Comparison of ENCODE assay signal across 8 cellular contexts in genomic region chr17:62478976-62479894, GRCh38. TPM values are rescaled to one million over a fixed set of nuclear protein-coding genes. Genes with fewer than 3 reads are reported as not detected.
DNase-seq lines count a peak whose midpoint lies in the region; ATAC-seq and TF ChIP-seq lines count a peak whose summit lies in the region.
"Not testable (repeated sequence)": the region's sequence is repeated elsewhere in the genome, so short reads cannot be mapped to it uniquely, and the experiment has no call there.

No MANE protein-coding gene starts in this region.

- not testable (repeated sequence) for H3K27me3 Mint-ChIP-seq in osteocyte (ENCODE audit: unreplicated experiment)

- peak; percentile 37 for ATAC-seq in HG02588 (IDR thresholded peaks at IDR 0.05; ENCODE audit: unreplicated experiment)

- intact Hi-C loops in tibial artery (cut with DNase I; ENCODE audit: low total_unique reads): not testable (repeated sequence)

- not testable (repeated sequence) for H3K9me3 ChIP-seq in hepatocyte (ENCODE audit: low read depth); tibial artery

- H3K27ac ChIP-seq in hepatocyte: peak overlapping the region; percentile 98
- H3K27ac ChIP-seq in tibial artery: peak overlapping the region; percentile 96 to 97

- H3K9me2 ChIP-seq in hepatocyte (replicated peaks; ENCODE audit: insufficient read depth): not testable (repeated sequence)

- H3K4me1 Mint-ChIP-seq in osteocyte (ENCODE audit: unreplicated experiment): peaks cover 23% of the 10 kb centered on the region

- not testable (repeated sequence) for TF ChIP-seq CTCF in GM12875 (IDR thresholded peaks at IDR 0.05; ENCODE audit: borderline replicate concordance, insufficient read depth, low read depth, low read length); hepatocyte (IDR thresholded peaks at IDR 0.05; ENCODE audit: poor library complexity); osteocyte (IDR thresholded peaks at IDR 0.05); tibial artery (IDR thresholded peaks at IDR 0.05)

- in situ Hi-C loops in T47D (cut with HindIII; ENCODE audit: low pct_unique_long_range_greater_than_20kb, low sequenced_read_pairs): not testable (repeated sequence)

- WGBS in hepatocyte (ENCODE audit: low lambda C conversion rate, missing lambda C conversion rate): 0% methylated on average over 13 of the region's 90 CpGs

- H3K27ac Mint-ChIP-seq in osteocyte (ENCODE audit: unreplicated experiment): peak overlapping the region; percentile 93

- H3K79me2 ChIP-seq in hepatocyte: peaks cover 59% of the 10 kb centered on the region

- peak overlapping the region; percentile 70 for H3K4me3 ChIP-seq in GM12875 (ENCODE audit: low read depth, low read length)
- H3K4me3 ChIP-seq in hepatocyte: peak overlapping the region; percentile 46
- H3K4me3 ChIP-seq in tibial artery: peak overlapping the region; percentile 87 to 94

- not testable (repeated sequence) for H3K4me1 ChIP-seq in hepatocyte (ENCODE audit: insufficient read depth)
- peaks cover 0 to 50% (median 20%) of the 10 kb centered on the region in 4 donors for H3K4me1 ChIP-seq in tibial artery

- H4K20me1 ChIP-seq in hepatocyte (ENCODE audit: insufficient read depth, poor library complexity, severe bottlenecking): peaks cover 29% of the 10 kb centered on the region

- peak overlapping the region; percentile 12 for H2AFZ ChIP-seq in hepatocyte

- not testable (repeated sequence) for H3K27me3 ChIP-seq in hepatocyte, tibial artery

- peak; percentile 22 for DNase-seq in M059J (ENCODE audit: low read depth)
- DNase-seq in activated CD4-positive, CD25-positive, alpha-beta regulatory T cell treated with anti-CD3 and anti-CD28 coated beads, Interleukin-2, amount 50 U/mL, for 72 hours: peak; percentile 70
- DNase-seq in T47D (ENCODE audit: low read depth in 1 of 2, low spot score in 1 of 2): peak; percentile 20 to 42
- peak; percentile 46 for DNase-seq in hepatocyte (ENCODE audit: low spot score)
- peak; percentile 83 for DNase-seq in osteocyte (ENCODE audit: extremely low spot score, unreplicated experiment)
- peak; percentile 32 to 69 for DNase-seq in tibial artery

- not testable (repeated sequence) for H3K36me3 ChIP-seq in hepatocyte (replicated peaks; ENCODE audit: insufficient read depth, low read depth)
- peaks cover 0 to 19% (median 0%) of the 10 kb centered on the region in 3 donors for H3K36me3 ChIP-seq in tibial artery

- H3K4me2 ChIP-seq in hepatocyte: peak overlapping the region; percentile 79

- not testable (repeated sequence) for H3K36me3 Mint-ChIP-seq in osteocyte (ENCODE audit: unreplicated experiment)

- H3K9me3 Mint-ChIP-seq in osteocyte (ENCODE audit: unreplicated experiment): not testable (repeated sequence)

- peak overlapping the region; percentile 88 for H3K4me3 Mint-ChIP-seq in osteocyte (ENCODE audit: unreplicated experiment)

RNA-seq across cellular contexts. Expression of gene TLK2, which starts 0.6 kb away (rescaled TPM):
- total RNA-seq in M059J (2014; rRNA removed; shearing (Covaris generic)): 28.3 and 43.9 TPM in 2 replicates
- total RNA-seq in hepatocyte (32.5 and 44.7 TPM in 2 replicates), osteocyte (47.0 and 51.9 TPM in 2 replicates)
- 19.4 and 22.7 TPM in 2 replicates for polyA plus RNA-seq in hepatocyte

RNA-seq across cellular contexts. Expression of gene METTL2A, which starts 55.5 kb away (rescaled TPM):
- 18.7 and 20.1 TPM in 2 replicates for total RNA-seq in M059J (2014; rRNA removed; shearing (Covaris generic))
- total RNA-seq in hepatocyte (13.1 and 18.1 TPM in 2 replicates), osteocyte (22.0 and 24.3 TPM in 2 replicates)
- 8.8 and 13.6 TPM in 2 replicates for polyA plus RNA-seq in hepatocyte

Comparison
In these comparisons a context has a peak if more than half of its experiments do, and no peak if none do; other contexts are left out.
1. Peak in every context shown above with its lines: DNase-seq, ATAC-seq, H3K4me3 ChIP-seq and H3K27ac ChIP-seq.
2. DNase-seq: peak in every context shown above with its lines; median percentile 83 in osteocyte; 70 in activated CD4-positive, CD25-positive, alpha-beta regulatory T cell treated with anti-CD3 and anti-CD28 coated beads, Interleukin-2, amount 50 U/mL, for 72 hours; 50 in tibial artery; 46 in hepatocyte; 31 in T47D; 22 in M059J.